10 cellular contexts compared by ENCODE assay signal in the genomic region with DNA sequence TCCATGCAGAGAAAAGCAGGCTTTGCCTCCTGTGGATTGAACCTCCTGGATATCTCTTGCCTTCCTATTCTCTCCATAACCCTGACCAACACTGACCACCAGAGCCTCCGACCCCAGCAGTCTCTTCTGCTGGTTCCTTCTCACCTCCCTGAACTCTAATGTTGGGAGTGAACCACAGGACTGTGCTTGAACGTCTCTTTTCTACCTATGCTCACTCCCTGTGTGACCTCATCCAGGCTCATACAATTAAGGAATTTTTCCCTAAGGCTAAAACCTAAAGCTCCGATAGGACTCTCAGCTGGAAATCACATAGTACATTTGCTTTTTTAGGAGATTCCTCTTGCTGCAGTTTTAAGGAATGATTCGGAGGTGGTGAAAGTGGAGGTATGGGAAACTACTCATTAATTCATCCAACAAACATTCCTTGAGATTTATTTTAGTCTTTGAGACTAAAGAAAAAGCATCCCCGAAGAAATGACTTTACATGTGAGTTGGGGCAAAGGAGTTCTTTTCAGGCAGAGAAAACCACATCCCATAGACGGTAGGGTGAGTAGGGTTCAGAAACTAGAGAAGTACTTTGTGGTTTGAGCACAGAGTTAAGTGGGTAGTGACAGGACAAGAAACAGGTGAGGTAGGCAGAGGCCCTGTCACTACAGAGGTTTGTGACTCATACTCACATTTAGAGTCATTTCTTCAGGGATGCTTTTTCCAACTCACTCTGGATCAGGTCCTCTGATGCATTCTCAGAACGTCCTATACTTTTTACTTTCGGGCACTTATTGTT. TPM values are rescaled to one million over a fixed set of nuclear protein-coding genes. Genes with fewer than 3 reads are reported as not detected.
DNase-seq lines count a peak whose midpoint lies in the region; ATAC-seq and TF ChIP-seq lines count a peak whose summit lies in the region.
"Had no signal": no experiment of that assay in that cellular context is flagged by ENCODE, and none has a peak within 500 bp of the region (broad histone marks: within the 10 kb centered on the region; RNA-seq: fewer than 3 reads in every experiment).

No MANE protein-coding gene starts in this region.

- H3K9me3 ChIP-seq in gastrocnemius medialis, result no peaks in the 10 kb centered on the region
- H3K9me3 ChIP-seq in ovary, result no peaks in the 10 kb centered on the region

- in situ Hi-C loops in gastrocnemius medialis (cut with MboI; ENCODE audit: low sequenced_read_pairs in 4 of 4), result no loop called here

- no peaks in the 10 kb centered on the region for H3K4me1 ChIP-seq in foreskin keratinocyte
- no peaks in the 10 kb centered on the region for H3K4me1 ChIP-seq in gastrocnemius medialis
- no peaks in the 10 kb centered on the region for H3K4me1 ChIP-seq in ovary (ENCODE audit: insufficient read depth)

- H3K4me3 ChIP-seq in gastrocnemius medialis (no peak overlapping the region), ovary (no peak overlapping the region), dorsolateral prefrontal cortex (no peak overlapping the region)

- TF ChIP-seq EP300 in ovary (IDR thresholded peaks at IDR 0.05), result no peak

- ATAC-seq in GM18861 (IDR thresholded peaks at IDR 0.05; ENCODE audit: unreplicated experiment) (peak; percentile 97), GM21619 (IDR thresholded peaks at IDR 0.05; ENCODE audit: unreplicated experiment) (peak; percentile 98), HG03469 (IDR thresholded peaks at IDR 0.05; ENCODE audit: unreplicated experiment) (peak; percentile 100), foreskin keratinocyte (peak; percentile 45), gastrocnemius medialis (no peak)

- H3K27me3 ChIP-seq in foreskin keratinocyte (peaks cover 2% of the 10 kb centered on the region), gastrocnemius medialis (no peaks in the 10 kb centered on the region), ovary (no peaks in the 10 kb centered on the region), dorsolateral prefrontal cortex (peaks cover 0 to 13% (median 0%) of the 10 kb centered on the region in 45 donors)

- WGBS in ovary, 3 donors, result 66 to 83% (median 78%) methylated on average over 8 of the region's 8 CpGs

- no peak for TF ChIP-seq POLR2A in gastrocnemius medialis (IDR thresholded peaks at IDR 0.05)
- TF ChIP-seq POLR2A in ovary (IDR thresholded peaks at IDR 0.05), result no peak

- TF ChIP-seq CTCF in foreskin keratinocyte (conservative IDR thresholded peaks at IDR 0.05), result no peak
- no peak for TF ChIP-seq CTCF in gastrocnemius medialis (IDR thresholded peaks at IDR 0.05 in 4 of 5, conservative IDR thresholded peaks at IDR 0.05 in 1 of 5)
- TF ChIP-seq CTCF in ovary (IDR thresholded peaks at IDR 0.05), result no peak
- no peak for TF ChIP-seq CTCF in dorsolateral prefrontal cortex (IDR thresholded peaks at IDR 0.05 in 54 of 56, conservative IDR thresholded peaks at IDR 0.05 in 2 of 56; ENCODE audit: low read depth in 1 of 56, partially characterized antibody in 56 of 56)

- H3K36me3 ChIP-seq in gastrocnemius medialis (no peaks in the 10 kb centered on the region), ovary (no peaks in the 10 kb centered on the region)

- intact Hi-C loops in gastrocnemius medialis (cut with DNase I; ENCODE audit: low total_unique reads) (no loop called here), ovary (cut with DNase I) (no loop called here), dorsolateral prefrontal cortex (cut with DNase I) (no loop called here)

- H3K27ac ChIP-seq in foreskin keratinocyte, result no peak overlapping the region
- no peak overlapping the region for H3K27ac ChIP-seq in gastrocnemius medialis
- H3K27ac ChIP-seq in ovary, result no peak overlapping the region
- H3K27ac ChIP-seq in dorsolateral prefrontal cortex, result no peak overlapping the region
- H3K27ac ChIP-seq: RWPE1 had no signal

- DNase-seq in foreskin keratinocyte (peak in 1 of 2 donors; percentile 25), COLO668 (lab: John Stamatoyannopoulos, UW; ENCODE audit: unreplicated experiment) (no peak), gastrocnemius medialis (no peak), ovary (no peak), dorsolateral prefrontal cortex (no peak)
- DNase-seq: aorta had no signal

RNA-seq across cellular contexts. Expression of a gene that starts 30.8 kb away (rescaled TPM):
- total RNA-seq in foreskin keratinocyte (not detected in 2 replicates), gastrocnemius medialis (1 to 10 TPM; 2.6 to 8.1 (median 4.5) TPM), ovary (10 to 100 TPM; 20.6 to 68.0 (median 46.6) TPM), dorsolateral prefrontal cortex (1 to 10 TPM in 102 of 120 experiments, under 1 TPM in 17, not detected in 1; 0.31 to 6.7 (median 2.1) TPM)
- polyA plus RNA-seq in foreskin keratinocyte (not detected in 2 replicates), ovary (10 to 100 TPM; 32.6 to 44.6 TPM)

Comparison
In these comparisons a context has a peak if more than half of its experiments do, and no peak if none do; other contexts are left out.
1. ATAC-seq: peak in GM18861 (single experiment), GM21619 (single experiment), HG03469 (single experiment) and foreskin keratinocyte (single experiment); none in gastrocnemius medialis (0 of 2).